In genomic region chr9:124495105-124496074, GRCh38 we compare ENCODE assay signal across 29 cellular contexts. TPM values are rescaled to one million over a fixed set of nuclear protein-coding genes. Genes with fewer than 3 reads are reported as not detected.
DNase-seq lines count a peak whose midpoint lies in the region; ATAC-seq and TF ChIP-seq lines count a peak whose summit lies in the region.
"Had no signal": no experiment of that assay in that cellular context is flagged by ENCODE, and none has a peak within 500 bp of the region (broad histone marks: within the 10 kb centered on the region; RNA-seq: fewer than 3 reads in every experiment).

No MANE protein-coding gene starts in this region.

- H3K79me2 ChIP-seq in neural progenitor cell (ENCODE audit: low read depth) (no peaks in the 10 kb centered on the region), PC-9 (ENCODE audit: low read depth) (no peaks in the 10 kb centered on the region)

- no peaks in the 10 kb centered on the region for H3K36me3 Mint-ChIP-seq in activated naive CD8-positive, alpha-beta T cell
- no peaks in the 10 kb centered on the region for H3K36me3 Mint-ChIP-seq in activated naive CD8-positive, alpha-beta T cell treated with anti-CD3 and anti-CD28 coated beads, Interleukin-2, amount 50 U/mL, for 24 hours (ENCODE audit: low read depth)
- no peaks in the 10 kb centered on the region for H3K36me3 Mint-ChIP-seq in activated CD8-positive, alpha-beta T cell treated with anti-CD3 and anti-CD28 coated beads, Interleukin-2, amount 10 ng/mL, durations not matched to agents 7 days and 5 days (ENCODE audit: low read depth)
- no peaks in the 10 kb centered on the region for H3K36me3 Mint-ChIP-seq in neural progenitor cell
- H3K36me3 Mint-ChIP-seq: stimulated activated memory B cell treated with anti-CD40 and anti-IgM and Interleukin-4, amounts not matched to agents 10 μg/mL and 1 μg/mL and 100 μg/mL, for 72 hours had no signal

- no peaks in the 10 kb centered on the region for H3K27me3 Mint-ChIP-seq in activated naive CD8-positive, alpha-beta T cell
- no peaks in the 10 kb centered on the region for H3K27me3 Mint-ChIP-seq in activated naive CD8-positive, alpha-beta T cell treated with anti-CD3 and anti-CD28 coated beads, Interleukin-2, amount 50 U/mL, for 24 hours
- no peaks in the 10 kb centered on the region for H3K27me3 Mint-ChIP-seq in activated CD8-positive, alpha-beta T cell treated with anti-CD3 and anti-CD28 coated beads, Interleukin-2, amount 10 ng/mL, durations not matched to agents 7 days and 5 days (ENCODE audit: low read depth)
- H3K27me3 Mint-ChIP-seq in neural progenitor cell (ENCODE audit: insufficient read depth, low read depth), result peaks cover 11% of the 10 kb centered on the region

- H4K20me1 ChIP-seq in neural progenitor cell (ENCODE audit: low read depth), result no peaks in the 10 kb centered on the region
- no peaks in the 10 kb centered on the region for H4K20me1 ChIP-seq in PC-9 (ENCODE audit: insufficient read depth)

- H3K9me3 Mint-ChIP-seq in activated naive CD8-positive, alpha-beta T cell (ENCODE audit: low read depth), result no peaks in the 10 kb centered on the region
- no peaks in the 10 kb centered on the region for H3K9me3 Mint-ChIP-seq in activated naive CD8-positive, alpha-beta T cell treated with anti-CD3 and anti-CD28 coated beads, Interleukin-2, amount 50 U/mL, for 24 hours
- H3K9me3 Mint-ChIP-seq in activated CD8-positive, alpha-beta T cell treated with anti-CD3 and anti-CD28 coated beads, Interleukin-2, amount 10 ng/mL, durations not matched to agents 7 days and 5 days (ENCODE audit: insufficient read depth), result no peaks in the 10 kb centered on the region
- no peaks in the 10 kb centered on the region for H3K9me3 Mint-ChIP-seq in neural progenitor cell
- H3K9me3 Mint-ChIP-seq: effector memory CD8-positive, alpha-beta T cell; stimulated activated memory B cell treated with anti-CD40 and anti-IgM and Interleukin-4, amounts not matched to agents 10 μg/mL and 1 μg/mL and 100 μg/mL, for 72 hours had no signal

- peaks cover 9% of the 10 kb centered on the region for H3K4me1 ChIP-seq in neural progenitor cell
- no peaks in the 10 kb centered on the region for H3K4me1 ChIP-seq in PC-9 (replicated peaks; ENCODE audit: insufficient read depth)
- H3K4me1 ChIP-seq: breast epithelium, colonic mucosa, foreskin keratinocyte, Peyer's patch had no signal

- H3K9ac ChIP-seq in neural progenitor cell, result no peak overlapping the region

- no peaks in the 10 kb centered on the region for H3K9me3 ChIP-seq in neural progenitor cell (ENCODE audit: low read depth)
- H3K9me3 ChIP-seq in PC-9 (ENCODE audit: insufficient read depth, low read depth), result no peaks in the 10 kb centered on the region
- H3K9me3 ChIP-seq: breast epithelium, colonic mucosa, Peyer's patch, testis had no signal

- no peaks in the 10 kb centered on the region for H3K9me2 ChIP-seq in PC-9 (ENCODE audit: insufficient read depth)

- H3F3A ChIP-seq in neural progenitor cell (ENCODE audit: low read depth), result no peaks in the 10 kb centered on the region
- no peaks in the 10 kb centered on the region for H3F3A ChIP-seq in PC-9 (ENCODE audit: insufficient read depth, low read depth)

- H3K4me3 ChIP-seq in neural progenitor cell (no peak overlapping the region), PC-9 (no peak overlapping the region)
- H3K4me3 ChIP-seq: breast epithelium, colonic mucosa, Peyer's patch, testis had no signal

- POLR2A ChIA-PET in activated CD8-positive, alpha-beta T cell treated with anti-CD3 and anti-CD28 coated beads, Interleukin-2, amount 10 ng/mL, durations not matched to agents 7 days and 5 days (lab: Charles Lee), result no interaction called here
- POLR2A ChIA-PET in PC-9 (lab: Charles Lee; ENCODE audit: unreplicated experiment), result no interaction called here

- ATAC-seq in activated naive CD8-positive, alpha-beta T cell treated with anti-CD3 and anti-CD28 coated beads, Interleukin-2, amount 50 U/mL, for 24 hours, result no peak
- no peak for ATAC-seq in activated CD8-positive, alpha-beta T cell treated with anti-CD3 and anti-CD28 coated beads, Interleukin-2, amount 10 ng/mL, durations not matched to agents 7 days and 5 days
- ATAC-seq: effector memory CD8-positive, alpha-beta T cell; esophagus mucosa; foreskin keratinocyte; left colon had no signal

- TF ChIP-seq CTCF in neural progenitor cell (IDR thresholded peaks at IDR 0.05) (no peak), PC-9 (conservative IDR thresholded peaks at IDR 0.05) (no peak)

- H3K27me3 ChIP-seq in neural progenitor cell, result peaks cover 14% of the 10 kb centered on the region
- peaks cover 29% of the 10 kb centered on the region for H3K27me3 ChIP-seq in PC-9 (ENCODE audit: insufficient read depth, low read depth)
- H3K27me3 ChIP-seq: colonic mucosa, Peyer's patch, testis had no signal

- H3K27ac ChIP-seq in neural progenitor cell, result no peak overlapping the region
- no peak overlapping the region for H3K27ac ChIP-seq in PC-9
- H3K27ac ChIP-seq: breast epithelium, colonic mucosa, foreskin keratinocyte, Peyer's patch, testis had no signal

- H3K4me1 Mint-ChIP-seq in activated naive CD8-positive, alpha-beta T cell (ENCODE audit: low read depth), result peaks cover 26% of the 10 kb centered on the region
- peaks cover 25% of the 10 kb centered on the region for H3K4me1 Mint-ChIP-seq in activated naive CD8-positive, alpha-beta T cell treated with anti-CD3 and anti-CD28 coated beads, Interleukin-2, amount 50 U/mL, for 24 hours
- peaks cover 20% of the 10 kb centered on the region for H3K4me1 Mint-ChIP-seq in activated CD8-positive, alpha-beta T cell treated with anti-CD3 and anti-CD28 coated beads, Interleukin-2, amount 10 ng/mL, durations not matched to agents 7 days and 5 days (ENCODE audit: low read depth)
- peaks cover 24% of the 10 kb centered on the region for H3K4me1 Mint-ChIP-seq in neural progenitor cell

- intact Hi-C loops in PC-9 (cut with micrococcal nuclease; ENCODE audit: unreplicated experiment), result no loop called here

- DNase-seq in activated naive CD8-positive, alpha-beta T cell treated with anti-CD3 and anti-CD28 coated beads, Interleukin-2, amount 50 U/mL, for 24 hours, result no peak
- peak in 71 of 76 experiments; percentile 8 to 90 (median 67) for DNase-seq in HUDEP-2 (lab: John Stamatoyannopoulos, UW; ENCODE audit: unreplicated experiment in 76 of 76)
- DNase-seq in activated CD8-positive, alpha-beta T cell treated with anti-CD3 and anti-CD28 coated beads, Interleukin-2, amount 10 ng/mL, durations not matched to agents 7 days and 5 days, result no peak
- DNase-seq in neural progenitor cell (ENCODE audit: low spot score), result no peak
- no peak for DNase-seq in hepatic stellate cell (ENCODE audit: low spot score)
- no peak for DNase-seq in dermis blood vessel endothelial cell
- no peak for DNase-seq in PC-9
- DNase-seq: activated CD4-positive, alpha-beta T cell treated with anti-CD3 and anti-CD28 coated beads, Interleukin-2, amount 50 U/mL, for 4 hours; activated CD8-positive, alpha-beta memory T cell treated with anti-CD3 and anti-CD28 coated beads, Interleukin-2, amount 50 U/mL, for 48 hours; activated effector memory CD4-positive, alpha-beta T cell treated with Interleukin-2 at 50 U/mL for 16 hours; amygdala; colonic mucosa; effector memory CD8-positive, alpha-beta T cell; foreskin keratinocyte; KBM-7; left colon; mesenchymal stem cell; MM.1S; NCI-H1436 treated with DMSO at 0.1 percent for 48 hours; NCI-H510A treated with DMSO at 0.1 percent for 48 hours; Peyer's patch; stimulated activated CD4-positive, alpha-beta T cell treated with anti-CD3 and anti-CD28 coated beads, Interleukin-4, amount 100 ng/mL, for 1 hour; testis had no signal

- H2AFZ ChIP-seq in neural progenitor cell (replicated peaks) (no peak overlapping the region), PC-9 (no peak overlapping the region)

- peak overlapping the region; percentile 68 for H3K4me3 Mint-ChIP-seq in activated naive CD8-positive, alpha-beta T cell
- H3K4me3 Mint-ChIP-seq in activated naive CD8-positive, alpha-beta T cell treated with anti-CD3 and anti-CD28 coated beads, Interleukin-2, amount 50 U/mL, for 24 hours, result no peak overlapping the region
- peak overlapping the region; percentile 58 for H3K4me3 Mint-ChIP-seq in activated CD8-positive, alpha-beta T cell treated with anti-CD3 and anti-CD28 coated beads, Interleukin-2, amount 10 ng/mL, durations not matched to agents 7 days and 5 days
- no peak overlapping the region for H3K4me3 Mint-ChIP-seq in neural progenitor cell
- H3K4me3 Mint-ChIP-seq: effector memory CD8-positive, alpha-beta T cell; stimulated activated memory B cell treated with anti-CD40 and anti-IgM and Interleukin-4, amounts not matched to agents 10 μg/mL and 1 μg/mL and 100 μg/mL, for 72 hours had no signal

- no peaks in the 10 kb centered on the region for H3K36me3 ChIP-seq in neural progenitor cell
- no peaks in the 10 kb centered on the region for H3K36me3 ChIP-seq in PC-9 (ENCODE audit: low read depth)
- H3K36me3 ChIP-seq: breast epithelium, colonic mucosa, Peyer's patch had no signal

- BruUV-seq in PC-9 (replicated peaks; lab: Mats Ljungman, UMichigan), result no TSS peak

- H3K27ac Mint-ChIP-seq in activated naive CD8-positive, alpha-beta T cell, result peak overlapping the region; percentile 50
- H3K27ac Mint-ChIP-seq in activated naive CD8-positive, alpha-beta T cell treated with anti-CD3 and anti-CD28 coated beads, Interleukin-2, amount 50 U/mL, for 24 hours, result no peak overlapping the region
- peak overlapping the region; percentile 90 for H3K27ac Mint-ChIP-seq in activated CD8-positive, alpha-beta T cell treated with anti-CD3 and anti-CD28 coated beads, Interleukin-2, amount 10 ng/mL, durations not matched to agents 7 days and 5 days
- H3K27ac Mint-ChIP-seq in neural progenitor cell, result peak overlapping the region; percentile 65
- H3K27ac Mint-ChIP-seq: stimulated activated memory B cell treated with anti-CD40 and anti-IgM and Interleukin-4, amounts not matched to agents 10 μg/mL and 1 μg/mL and 100 μg/mL, for 72 hours had no signal

- CTCF ChIA-PET in activated CD8-positive, alpha-beta T cell treated with anti-CD3 and anti-CD28 coated beads, Interleukin-2, amount 10 ng/mL, durations not matched to agents 7 days and 5 days (lab: Charles Lee), result interaction anchor here (1.0 kb wide), 1 partner anchor 42 kb away, joined by 4 read pairs; no protein-coding TSS in a partner anchor
- CTCF ChIA-PET in PC-9 (lab: Charles Lee), result no interaction called here

- no peak overlapping the region for H3K4me2 ChIP-seq in neural progenitor cell
- H3K4me2 ChIP-seq in PC-9, result no peak overlapping the region

RNA-seq across cellular contexts. Expression of gene NR5A1, which starts 11.8 kb away (rescaled TPM):
- not detected for total RNA-seq in activated CD8-positive, alpha-beta T cell treated with anti-CD3 and anti-CD28 coated beads, Interleukin-2, amount 10 ng/mL, durations not matched to agents 7 days and 5 days
- total RNA-seq in neural progenitor cell (ENCODE audit: low replicate concordance), result 1.0 and 3.3 TPM in 2 replicates
- total RNA-seq in dermis blood vessel endothelial cell, result not detected in 2 replicates
- total RNA-seq in PC-9 (2021), result 0.13 and 0.15 TPM in 2 replicates
- total RNA-seq: breast epithelium, esophagus mucosa, foreskin keratinocyte, left colon, myocyte, osteocyte had no signal

RNA-seq across cellular contexts. Expression of gene ADGRD2, which starts 45.1 kb away (rescaled TPM):
- not detected for total RNA-seq in activated CD8-positive, alpha-beta T cell treated with anti-CD3 and anti-CD28 coated beads, Interleukin-2, amount 10 ng/mL, durations not matched to agents 7 days and 5 days
- total RNA-seq in neural progenitor cell (ENCODE audit: low replicate concordance) (0.13 and 0.43 TPM in 2 replicates), dermis blood vessel endothelial cell (not detected in 2 replicates), PC-9 (2021) (not detected in 2 replicates)
- total RNA-seq: colonic mucosa, left colon, myocyte, osteocyte, Peyer's patch had no signal

Comparison
In these comparisons a context has a peak if more than half of its experiments do, and no peak if none do; other contexts are left out.
1. H3K4me3 Mint-ChIP-seq: peak in activated naive CD8-positive, alpha-beta T cell (single experiment) and activated CD8-positive, alpha-beta T cell treated with anti-CD3 and anti-CD28 coated beads, Interleukin-2, amount 10 ng/mL, durations not matched to agents 7 days and 5 days (single experiment); none in activated naive CD8-positive, alpha-beta T cell treated with anti-CD3 and anti-CD28 coated beads, Interleukin-2, amount 50 U/mL, for 24 hours (single experiment) and neural progenitor cell (single experiment).
2. DNase-seq: peak in HUDEP-2 (71 of 76); none in activated naive CD8-positive, alpha-beta T cell treated with anti-CD3 and anti-CD28 coated beads, Interleukin-2, amount 50 U/mL, for 24 hours (single experiment), activated CD8-positive, alpha-beta T cell treated with anti-CD3 and anti-CD28 coated beads, Interleukin-2, amount 10 ng/mL, durations not matched to agents 7 days and 5 days (single experiment), neural progenitor cell (single experiment), hepatic stellate cell (single experiment), dermis blood vessel endothelial cell (single experiment) and PC-9 (0 of 2).